In the genomic region with DNA sequence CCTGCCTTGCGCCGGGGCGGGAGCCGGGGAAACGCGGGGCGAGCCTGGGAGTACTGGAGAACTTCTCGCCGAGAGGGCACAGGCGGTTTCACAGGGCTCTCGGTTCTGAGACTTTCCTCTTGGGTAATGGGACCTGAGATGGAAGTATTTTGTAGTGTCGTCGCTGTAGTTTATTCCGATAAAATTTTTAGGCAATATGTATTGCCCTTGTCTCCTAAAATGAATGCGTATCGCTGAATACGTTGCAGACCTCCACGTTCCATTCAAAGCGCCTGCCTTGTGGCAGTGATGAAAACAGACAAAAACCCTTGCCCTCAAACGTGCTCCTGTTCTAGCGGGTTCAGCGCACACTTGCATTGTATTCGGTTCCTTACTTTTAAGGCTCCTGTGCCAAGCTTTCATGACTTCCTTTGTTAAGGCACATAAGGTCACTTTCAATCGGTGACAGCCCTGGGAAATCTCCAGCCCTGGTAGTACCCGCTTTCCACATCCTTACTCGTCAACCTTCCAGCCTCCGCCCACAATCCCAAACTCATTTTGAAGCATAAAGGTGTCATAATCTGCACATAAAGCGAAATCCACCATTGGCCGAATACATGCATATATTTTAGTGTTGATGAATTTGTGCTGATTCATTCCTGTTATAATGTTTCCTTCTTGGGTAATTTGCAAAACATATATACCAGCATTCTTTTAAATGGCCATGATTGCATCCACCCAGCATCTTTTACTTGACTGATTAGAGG, we compare ENCODE assay signal across 8 cellular contexts. TPM values are rescaled to one million over a fixed set of nuclear protein-coding genes. Genes with fewer than 3 reads are reported as not detected.
DNase-seq lines count a peak whose midpoint lies in the region; ATAC-seq, FAIRE-seq and TF ChIP-seq lines count a peak whose summit lies in the region.

No MANE protein-coding gene starts in this region.

- no peak for TF ChIP-seq POLR2A in A549 (IDR thresholded peaks at IDR 0.05; ENCODE audit: low read length)

- H3K4me1 Mint-ChIP-seq in naive thymus-derived CD4-positive, alpha-beta T cell, result peaks cover 21 to 44% (median 40%) of the 10 kb centered on the region in 7 donors

- H3K9me3 ChIP-seq in A549 (no peaks in the 10 kb centered on the region), ES-I3 (ENCODE audit: control insufficient read depth, insufficient read depth, low read length) (no peaks in the 10 kb centered on the region)
- H3K9me3 ChIP-seq in naive thymus-derived CD4-positive, alpha-beta T cell (ENCODE audit: control insufficient read depth in 2 of 3, low read length in 3 of 3), result no peaks in the 10 kb centered on the region

- H3K27me3 ChIP-seq in naive thymus-derived CD4-positive, alpha-beta T cell (ENCODE audit: control insufficient read depth in 2 of 2, insufficient read depth in 2 of 2, low read length in 2 of 2), result no peaks in the 10 kb centered on the region

- DNase-seq in A549 (ENCODE audit: low read depth in 1 of 2, low spot score in 1 of 2), result peak; percentile 51 to 52
- DNase-seq in LHCN-M2 (ENCODE audit: low read depth), result peak; percentile 49
- DNase-seq in fibroblast of gingiva (ENCODE audit: low read depth), result peak; percentile 37
- peak in 1 of 9 donors; percentile 39 for DNase-seq in naive thymus-derived CD4-positive, alpha-beta T cell

- WGBS in A549 (ENCODE audit: missing lambda C conversion rate), result 2% methylated on average over 24 of the region's 29 CpGs

- H3K4me2 ChIP-seq in A549, result peak overlapping the region; percentile 86

- POLR2A ChIA-PET in A549 (lab: Yijun Ruan, JAX), result interaction anchor here (1.2 to 2.8 kb wide), 8 partner anchors 11 to 280 kb away, joined by 3 to 29 read pairs (median 8); a partner anchor contains a TSS
- POLR2A ChIA-PET in naive thymus-derived CD4-positive, alpha-beta T cell (lab: Charles Lee), result interaction anchor here (1.4 to 4.8 kb wide), 13 partner anchors 10 to 358 kb away, joined by 4 to 44 read pairs (median 11); a partner anchor contains a TSS

- TF ChIP-seq EP300 in A549 (IDR thresholded peaks at IDR 0.05), result no peak

- H3K9ac ChIP-seq in ES-I3 (ENCODE audit: low read depth, low read length), result peak overlapping the region; percentile 100

- TF ChIP-seq CTCF in A549 (IDR thresholded peaks at IDR 0.05), result no peak
- no peak for TF ChIP-seq CTCF in VCaP (conservative IDR thresholded peaks at IDR 0.05)

- no peak for FAIRE-seq in A549 (lab: Jason Lieb, UNC)

- H3K27ac ChIP-seq in A549 (peak overlapping the region; percentile 100), VCaP (peak overlapping the region; percentile 98)
- H3K27ac ChIP-seq in naive thymus-derived CD4-positive, alpha-beta T cell (ENCODE audit: low read depth, low read length), result peak overlapping the region; percentile 99

- intact Hi-C loops in naive thymus-derived CD4-positive, alpha-beta T cell (cut with micrococcal nuclease), result loop anchor here (1.0 to 10.0 kb wide), 5 partner anchors 74 to 1824 kb away; a partner anchor contains a TSS

- no peak for TF ChIP-seq RAD21 in A549 (conservative IDR thresholded peaks at IDR 0.05 in 1 of 2, IDR thresholded peaks at IDR 0.05 in 1 of 2)

- H3K4me1 ChIP-seq in A549 (peaks cover 35% of the 10 kb centered on the region), ES-I3 (ENCODE audit: insufficient read depth, low read length) (peaks cover 8% of the 10 kb centered on the region)
- H3K4me1 ChIP-seq in naive thymus-derived CD4-positive, alpha-beta T cell (ENCODE audit: control insufficient read depth in 2 of 2, insufficient read depth in 2 of 2, low read length in 2 of 2), result peaks cover 14 to 21% of the 10 kb centered on the region in 2 donors

- peaks cover 5 to 23% (median 18%) of the 10 kb centered on the region in 5 donors for H3K36me3 Mint-ChIP-seq in naive thymus-derived CD4-positive, alpha-beta T cell

- H3K9me3 Mint-ChIP-seq in naive thymus-derived CD4-positive, alpha-beta T cell, result peaks cover 0 to 6% (median 0%) of the 10 kb centered on the region in 11 donors

- H3K36me3 ChIP-seq in ES-I3 (ENCODE audit: insufficient read depth, low read length), result peaks cover 10% of the 10 kb centered on the region
- H3K36me3 ChIP-seq in naive thymus-derived CD4-positive, alpha-beta T cell (ENCODE audit: control insufficient read depth in 2 of 3, insufficient read depth in 3 of 3, low read length in 3 of 3), result peaks cover 0 to 29% (median 5%) of the 10 kb centered on the region in 3 experiments

- H3K27me3 Mint-ChIP-seq in naive thymus-derived CD4-positive, alpha-beta T cell, result no peaks in the 10 kb centered on the region

- H3K4me3 ChIP-seq in A549, result peak overlapping the region; percentile 94
- peak overlapping the region; percentile 93 for H3K4me3 ChIP-seq in naive thymus-derived CD4-positive, alpha-beta T cell (ENCODE audit: low read length)

- H3K4me3 Mint-ChIP-seq in naive thymus-derived CD4-positive, alpha-beta T cell, result peak overlapping the region; percentile 91 to 100 (median 99)

- CTCF ChIA-PET in A549 (lab: Yijun Ruan, JAX), result interaction anchor here (0.9 to 1.8 kb wide), 5 partner anchors 11 to 280 kb away, joined by 3 to 8 read pairs (median 4); no protein-coding TSS in a partner anchor
- CTCF ChIA-PET in naive thymus-derived CD4-positive, alpha-beta T cell (lab: Charles Lee), result interaction anchor here (0.6 to 2.0 kb wide), 3 partner anchors 24 to 73 kb away, joined by 4 to 7 read pairs (median 4); a partner anchor contains a TSS

- H3K27ac Mint-ChIP-seq in naive thymus-derived CD4-positive, alpha-beta T cell, result peak overlapping the region; percentile 43 to 100 (median 99)

- peak; percentile 32 to 60 for ATAC-seq in A549
- no peak for ATAC-seq in naive thymus-derived CD4-positive, alpha-beta T cell
- ATAC-seq in HG02870 (IDR thresholded peaks at IDR 0.05; ENCODE audit: unreplicated experiment), result no peak
- no peak for ATAC-seq in HG03460 (IDR thresholded peaks at IDR 0.05; ENCODE audit: unreplicated experiment)

TF ChIP-seq in A549, 52 proteins besides CTCF, POLR2A, EP300 and RAD21:
- no peak for TF ChIP-seq HOXA7 (CRISPR knock-in tag; IDR thresholded peaks at IDR 0.05)
- peak; percentile 86 for TF ChIP-seq MAFK (IDR thresholded peaks at IDR 0.05; ENCODE audit: partially characterized antibody)

RNA-seq across cellular contexts. Expression of a gene that starts 0.7 kb away (rescaled TPM):
- polyA plus RNA-seq in A549 (2011; rRNA removed), result 7.4 and 14.0 TPM in 2 replicates
- polyA plus RNA-seq in A549 (2012; cell fraction: cytosol; rRNA removed), result 2.0 TPM in 2 replicates
- 0.72 and 2.1 TPM in 2 replicates for polyA plus RNA-seq in A549 (2012; cell fraction: nucleus; rRNA removed)
- polyA plus RNA-seq in A549 (2017; fragmentation: RNase III; extraction: RNeasy Plus Mini Kit Qiagen cat#74134 plus additional on column Dnase treatment), result 15.2 to 17.1 TPM (median 17.0 TPM) in 3 replicates
- 4.7 and 5.9 TPM in 2 replicates for polyA minus RNA-seq in A549 (2011; rRNA and poly(A)+ RNA removed)
- 8.3 and 11.1 TPM in 2 replicates for total RNA-seq in LHCN-M2 (2014; rRNA removed)
- 3.9 TPM for polyA plus RNA-seq in LHCN-M2 (2012)
- total RNA-seq in naive thymus-derived CD4-positive, alpha-beta T cell, result 10 to 100 TPM in 1 of 5 experiments, 1 to 10 TPM in 4; 1.6 to 24.8 (median 5.2) TPM
- 1 to 10 TPM; 5.8 to 6.7 TPM for polyA plus RNA-seq in naive thymus-derived CD4-positive, alpha-beta T cell

RNA-seq across cellular contexts. Expression of a gene that starts 1.3 kb away (rescaled TPM):
- polyA plus RNA-seq in A549 (2011; rRNA removed), result 603 and 699 TPM in 2 replicates
- polyA plus RNA-seq in A549 (2012; cell fraction: cytosol; rRNA removed), result 403 and 446 TPM in 2 replicates
- polyA plus RNA-seq in A549 (2012; cell fraction: nucleus; rRNA removed), result 468 and 521 TPM in 2 replicates
- 682 to 695 TPM (median 682 TPM) in 3 replicates for polyA plus RNA-seq in A549 (2017; fragmentation: RNase III; extraction: RNeasy Plus Mini Kit Qiagen cat#74134 plus additional on column Dnase treatment)
- polyA minus RNA-seq in A549 (2011; rRNA and poly(A)+ RNA removed), result 499 and 689 TPM in 2 replicates
- total RNA-seq in LHCN-M2 (2014; rRNA removed), result 641 and 719 TPM in 2 replicates
- 476 TPM for polyA plus RNA-seq in LHCN-M2 (2012)
- total RNA-seq in naive thymus-derived CD4-positive, alpha-beta T cell, result 100 to 1,000 TPM; 537 to 766 (median 589) TPM
- polyA plus RNA-seq in naive thymus-derived CD4-positive, alpha-beta T cell, result 100 to 1,000 TPM; 918 to 958 TPM

Comparison
In these comparisons a context has a peak if more than half of its experiments do, and no peak if none do; other contexts are left out.
1. ATAC-seq: peak in A549 (2 of 2); none in naive thymus-derived CD4-positive, alpha-beta T cell (single experiment), HG02870 (single experiment) and HG03460 (single experiment).
2. Peak in every context shown above with its lines, with median percentiles within 50 percentile points of each other: H3K27ac ChIP-seq.